ENCODE assay signal across 7 cellular contexts in the genomic region with DNA sequence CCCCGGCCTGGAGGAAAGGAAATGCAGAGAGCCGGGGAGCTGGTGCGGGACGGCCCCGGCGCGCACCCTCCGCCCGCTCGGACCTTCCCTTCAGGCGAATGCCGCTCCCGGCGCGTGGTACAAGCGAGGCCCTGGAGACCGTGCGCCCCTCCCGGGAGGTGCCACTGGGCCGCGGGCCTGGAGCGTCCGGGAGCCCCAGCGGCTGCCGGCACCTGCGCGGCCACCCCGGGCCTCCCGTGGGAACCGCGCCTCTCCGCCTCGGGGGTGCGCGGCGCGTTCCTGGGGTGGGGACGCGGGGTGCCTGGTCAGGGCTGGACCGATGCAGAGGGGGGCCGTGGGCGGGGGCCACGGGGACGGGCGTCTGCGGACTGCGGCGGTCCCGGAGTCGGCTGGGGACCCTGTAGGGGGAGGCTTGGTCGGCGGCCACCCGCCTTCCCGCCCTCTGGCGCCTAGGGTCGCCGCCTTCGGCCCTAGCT. TPM values are rescaled to one million over a fixed set of nuclear protein-coding genes. Genes with fewer than 3 reads are reported as not detected.
DNase-seq lines count a peak whose midpoint lies in the region; ATAC-seq lines count a peak whose summit lies in the region.

No MANE protein-coding gene starts in this region.

- peak; percentile 91 for DNase-seq in H7
- DNase-seq in activated naive CD8-positive, alpha-beta T cell treated with anti-CD3 and anti-CD28 coated beads, Interleukin-2, amount 10 ng/mL, durations not matched to agents 7 days and 5 days = no peak
- DNase-seq in A172 (ENCODE audit: low spot score) = no peak
- DNase-seq in T-helper 2 cell treated with Interferon-gamma antibody and Interleukin-4, amounts not matched to agents 5 μg/mL and 100 μg/mL, for 36 hours (ENCODE audit: low spot score) = no peak
- DNase-seq in GM19240 (ENCODE audit: insufficient read length, low spot score) = no peak

- H3K4me3 ChIP-seq in H7 (ENCODE audit: insufficient read depth, low read depth, low read length) = peak overlapping the region; percentile 45
- peak overlapping the region; percentile 68 for H3K4me3 ChIP-seq in iPS-18a (ENCODE audit: low read length)
- peak overlapping the region; percentile 12 to 73 for H3K4me3 ChIP-seq in stomach smooth muscle (ENCODE audit: low read length in 2 of 2)

- H3K9ac ChIP-seq in iPS-18a (ENCODE audit: low read length) = peak overlapping the region; percentile 33
- H3K9ac ChIP-seq in stomach smooth muscle (ENCODE audit: low read length in 2 of 2) = peak overlapping the region; percentile 12 to 62

- H3K27ac ChIP-seq in iPS-18a (ENCODE audit: low read length) = no peak overlapping the region
- peak overlapping the region; percentile 55 for H3K27ac ChIP-seq in stomach smooth muscle (ENCODE audit: low read length)

- peaks cover 52% of the 10 kb centered on the region for H3K4me1 ChIP-seq in iPS-18a (ENCODE audit: control insufficient read depth, low read depth, low read length)
- H3K4me1 ChIP-seq in stomach smooth muscle (ENCODE audit: control insufficient read depth, insufficient read depth, low read length) = peaks cover 59% of the 10 kb centered on the region

- no peaks in the 10 kb centered on the region for H3K9me3 Mint-ChIP-seq in activated naive CD8-positive, alpha-beta T cell treated with anti-CD3 and anti-CD28 coated beads, Interleukin-2, amount 10 ng/mL, durations not matched to agents 7 days and 5 days
- H3K9me3 Mint-ChIP-seq in T-helper 2 cell treated with Interferon-gamma antibody and Interleukin-4, amounts not matched to agents 5 μg/mL and 100 μg/mL, for 36 hours = no peaks in the 10 kb centered on the region

- H3K4me3 Mint-ChIP-seq in activated naive CD8-positive, alpha-beta T cell treated with anti-CD3 and anti-CD28 coated beads, Interleukin-2, amount 10 ng/mL, durations not matched to agents 7 days and 5 days = no peak overlapping the region
- no peak overlapping the region for H3K4me3 Mint-ChIP-seq in T-helper 2 cell treated with Interferon-gamma antibody and Interleukin-4, amounts not matched to agents 5 μg/mL and 100 μg/mL, for 36 hours

- H3K9me3 ChIP-seq in iPS-18a (ENCODE audit: control insufficient read depth, low read depth, low read length) (no peaks in the 10 kb centered on the region), stomach smooth muscle (ENCODE audit: control insufficient read depth in 2 of 2, low read length in 2 of 2) (no peaks in the 10 kb centered on the region)

- H3K27ac Mint-ChIP-seq in activated naive CD8-positive, alpha-beta T cell treated with anti-CD3 and anti-CD28 coated beads, Interleukin-2, amount 10 ng/mL, durations not matched to agents 7 days and 5 days = no peak overlapping the region
- H3K27ac Mint-ChIP-seq in T-helper 2 cell treated with Interferon-gamma antibody and Interleukin-4, amounts not matched to agents 5 μg/mL and 100 μg/mL, for 36 hours = no peak overlapping the region

- peak; percentile 26 for ATAC-seq in activated naive CD8-positive, alpha-beta T cell treated with anti-CD3 and anti-CD28 coated beads, Interleukin-2, amount 10 ng/mL, durations not matched to agents 7 days and 5 days (ENCODE audit: low read depth)

- POLR2A ChIA-PET in activated naive CD8-positive, alpha-beta T cell treated with anti-CD3 and anti-CD28 coated beads, Interleukin-2, amount 10 ng/mL, durations not matched to agents 7 days and 5 days (lab: Charles Lee) = no interaction called here

- H3K4me1 Mint-ChIP-seq in activated naive CD8-positive, alpha-beta T cell treated with anti-CD3 and anti-CD28 coated beads, Interleukin-2, amount 10 ng/mL, durations not matched to agents 7 days and 5 days = peaks cover 21% of the 10 kb centered on the region
- H3K4me1 Mint-ChIP-seq in T-helper 2 cell treated with Interferon-gamma antibody and Interleukin-4, amounts not matched to agents 5 μg/mL and 100 μg/mL, for 36 hours (ENCODE audit: low read depth) = peaks cover 12% of the 10 kb centered on the region

- H3K36me3 ChIP-seq in H7 (replicated peaks; ENCODE audit: control insufficient read depth, insufficient read depth, low read length) = no peaks in the 10 kb centered on the region
- peaks cover 2% of the 10 kb centered on the region for H3K36me3 ChIP-seq in iPS-18a (ENCODE audit: control insufficient read depth, low read depth, low read length)
- H3K36me3 ChIP-seq in stomach smooth muscle (ENCODE audit: control insufficient read depth in 2 of 2, insufficient read depth in 2 of 2, low read length in 2 of 2) = no peaks in the 10 kb centered on the region

- H3K27me3 ChIP-seq in H7 (ENCODE audit: control insufficient read depth, insufficient read depth, low read length) = peaks cover 67% of the 10 kb centered on the region
- peaks cover 49% of the 10 kb centered on the region for H3K27me3 ChIP-seq in iPS-18a (ENCODE audit: control insufficient read depth, insufficient read depth, low read length)
- peaks cover 2 to 4% of the 10 kb centered on the region in 2 donors for H3K27me3 ChIP-seq in stomach smooth muscle (ENCODE audit: control insufficient read depth in 1 of 2, insufficient read depth in 2 of 2, low read length in 2 of 2)

- H3K36me3 Mint-ChIP-seq in activated naive CD8-positive, alpha-beta T cell treated with anti-CD3 and anti-CD28 coated beads, Interleukin-2, amount 10 ng/mL, durations not matched to agents 7 days and 5 days = no peaks in the 10 kb centered on the region
- H3K36me3 Mint-ChIP-seq in T-helper 2 cell treated with Interferon-gamma antibody and Interleukin-4, amounts not matched to agents 5 μg/mL and 100 μg/mL, for 36 hours (ENCODE audit: low read depth) = peaks cover 2% of the 10 kb centered on the region

- H3K27me3 Mint-ChIP-seq in activated naive CD8-positive, alpha-beta T cell treated with anti-CD3 and anti-CD28 coated beads, Interleukin-2, amount 10 ng/mL, durations not matched to agents 7 days and 5 days = peaks cover 81% of the 10 kb centered on the region
- peaks cover 80% of the 10 kb centered on the region for H3K27me3 Mint-ChIP-seq in T-helper 2 cell treated with Interferon-gamma antibody and Interleukin-4, amounts not matched to agents 5 μg/mL and 100 μg/mL, for 36 hours (ENCODE audit: low read depth)

RNA-seq across cellular contexts. Expression of gene PAPLN, which starts 0.5 kb away (rescaled TPM):
- total RNA-seq in H7 (2014; rRNA removed; shearing (Covaris generic)) = 1.0 and 2.2 TPM in 2 replicates
- total RNA-seq in activated naive CD8-positive, alpha-beta T cell treated with anti-CD3 and anti-CD28 coated beads, Interleukin-2, amount 10 ng/mL, durations not matched to agents 7 days and 5 days = 1 to 10 TPM in 1 of 2 experiments, under 1 TPM in 1; 0.72 to 1.0 TPM
- total RNA-seq in A172 (2014; rRNA removed; shearing (Covaris generic)) = 0.57 and 0.86 TPM in 2 replicates
